In genomic region chr14:103199141-103199540, GRCh38 we compare ENCODE assay signal across 13 cellular contexts.
DNase-seq lines count a peak whose midpoint lies in the region; ATAC-seq and TF ChIP-seq lines count a peak whose summit lies in the region.
"Had no signal": no experiment of that assay in that cellular context is flagged by ENCODE, and none has a peak within 500 bp of the region (broad histone marks: within the 10 kb centered on the region; RNA-seq: fewer than 3 reads in every experiment).

No MANE protein-coding gene starts in this region.

- POLR2A ChIA-PET in Caco-2 (lab: Charles Lee), result no interaction called here

- peaks cover 9% of the 10 kb centered on the region for H3F3A ChIP-seq in smooth muscle cell (ENCODE audit: low read depth)

- H3K9me3 Mint-ChIP-seq in endodermal cell, result peaks cover 40% of the 10 kb centered on the region
- peaks cover 26% of the 10 kb centered on the region for H3K9me3 Mint-ChIP-seq in Caco-2 (ENCODE audit: unreplicated experiment)

- H3K27me3 ChIP-seq in endodermal cell (ENCODE audit: control insufficient read depth, insufficient read depth, low read length, poor library complexity, severe bottlenecking) (no peaks in the 10 kb centered on the region), smooth muscle cell (ENCODE audit: low read depth) (no peaks in the 10 kb centered on the region), Caco-2 (replicated peaks; ENCODE audit: control insufficient read depth, insufficient read depth, low read length) (no peaks in the 10 kb centered on the region)
- H3K27me3 ChIP-seq: BE2C had no signal

- no peaks in the 10 kb centered on the region for H3K4me1 Mint-ChIP-seq in endodermal cell
- no peaks in the 10 kb centered on the region for H3K4me1 Mint-ChIP-seq in Caco-2 (ENCODE audit: low read depth, unreplicated experiment)
- H3K4me1 Mint-ChIP-seq: naive thymus-derived CD8-positive, alpha-beta T cell had no signal

- H3K36me3 Mint-ChIP-seq in endodermal cell (ENCODE audit: low read depth) (no peaks in the 10 kb centered on the region), Caco-2 (ENCODE audit: insufficient read depth, unreplicated experiment) (no peaks in the 10 kb centered on the region)

- ATAC-seq in left lobe of liver, result peak; percentile 11
- ATAC-seq: activated CD4-positive, CD25-positive, alpha-beta regulatory T cell treated with anti-CD3 and anti-CD28 coated beads, Interleukin-2, amount 50 U/mL, for 24 hours; naive thymus-derived CD8-positive, alpha-beta T cell; SK-N-SH treated with all-trans-retinoic acid at 6 μM for 48 hours had no signal

- H3K9ac ChIP-seq in endodermal cell (ENCODE audit: extremely low read depth, low read length, poor library complexity, severe bottlenecking) (no peak overlapping the region), smooth muscle cell (ENCODE audit: low read depth) (peak overlapping the region; percentile 33)

- H3K79me2 ChIP-seq in smooth muscle cell (ENCODE audit: low read depth), result no peaks in the 10 kb centered on the region

- H2AFZ ChIP-seq in smooth muscle cell (ENCODE audit: low read depth), result peak overlapping the region; percentile 9

- H3K4me3 ChIP-seq in endodermal cell (ENCODE audit: low read length), result no peak overlapping the region
- no peak overlapping the region for H3K4me3 ChIP-seq in smooth muscle cell
- H3K4me3 ChIP-seq in Caco-2 (ENCODE audit: low read depth, low read length), result no peak overlapping the region

- H3K4me3 Mint-ChIP-seq in endodermal cell, result no peak overlapping the region
- no peak overlapping the region for H3K4me3 Mint-ChIP-seq in Caco-2 (ENCODE audit: unreplicated experiment)
- H3K4me3 Mint-ChIP-seq: naive thymus-derived CD8-positive, alpha-beta T cell had no signal

- DNase-seq in EH (ENCODE audit: low read depth) (peak; percentile 71), endodermal cell (peak; percentile 0), left lobe of liver (ENCODE audit: low spot score) (no peak), smooth muscle cell (lab: John Stamatoyannopoulos, UW; ENCODE audit: unreplicated experiment) (no peak), Caco-2 (no peak), nucleus accumbens (lab: John Stamatoyannopoulos, UW) (no peak), GF-D8 (lab: John Stamatoyannopoulos, UW) (no peak), NCI-H526 (lab: John Stamatoyannopoulos, UW) (no peak)
- DNase-seq: BE2C; naive thymus-derived CD8-positive, alpha-beta T cell; NCI-H187 treated with DMSO at 0.1 percent for 48 hours had no signal

- H4K20me1 ChIP-seq in smooth muscle cell (ENCODE audit: low read depth), result no peaks in the 10 kb centered on the region

- no TSS peak for BruUV-seq in Caco-2 (replicated peaks; lab: Mats Ljungman, UMichigan)

- no peaks in the 10 kb centered on the region for H3K36me3 ChIP-seq in endodermal cell (ENCODE audit: control insufficient read depth, insufficient read depth, low read length)
- H3K36me3 ChIP-seq in smooth muscle cell (ENCODE audit: low read depth), result no peaks in the 10 kb centered on the region
- H3K36me3 ChIP-seq in Caco-2 (ENCODE audit: control insufficient read depth, insufficient read depth, low read length), result no peaks in the 10 kb centered on the region
- H3K36me3 ChIP-seq: BE2C had no signal

- peaks cover 14% of the 10 kb centered on the region for H3K27me3 Mint-ChIP-seq in endodermal cell (ENCODE audit: insufficient read depth)
- H3K27me3 Mint-ChIP-seq in Caco-2 (ENCODE audit: insufficient read depth, unreplicated experiment), result no peaks in the 10 kb centered on the region

- H3K27ac ChIP-seq in endodermal cell (ENCODE audit: low read depth, low read length) (no peak overlapping the region), smooth muscle cell (ENCODE audit: low read depth) (peak overlapping the region; percentile 85)

- H3K27ac Mint-ChIP-seq in endodermal cell (no peak overlapping the region), Caco-2 (ENCODE audit: unreplicated experiment) (no peak overlapping the region)
- H3K27ac Mint-ChIP-seq: naive thymus-derived CD8-positive, alpha-beta T cell had no signal

- H3K4me2 ChIP-seq in smooth muscle cell, result peak overlapping the region; percentile 50

- intact Hi-C loops in Caco-2 (cut with micrococcal nuclease; ENCODE audit: unreplicated experiment), result no loop called here

- H3K4me1 ChIP-seq in endodermal cell (ENCODE audit: control insufficient read depth, insufficient read depth, low read length), result no peaks in the 10 kb centered on the region
- H3K4me1 ChIP-seq in smooth muscle cell (ENCODE audit: low read depth), result peaks cover 7% of the 10 kb centered on the region
- H3K4me1 ChIP-seq in Caco-2, result no peaks in the 10 kb centered on the region

- CTCF ChIA-PET in Caco-2 (lab: Charles Lee), result no interaction called here

- TF ChIP-seq CTCF in endodermal cell (conservative IDR thresholded peaks at IDR 0.05), result no peak
- no peak for TF ChIP-seq CTCF in smooth muscle cell (IDR thresholded peaks at IDR 0.05; ENCODE audit: borderline replicate concordance, insufficient read depth, poor library complexity, severe bottlenecking)
- no peak for TF ChIP-seq CTCF in Caco-2 (IDR thresholded peaks at IDR 0.05; ENCODE audit: insufficient read depth in 1 of 2, low read depth in 1 of 2, low read length in 1 of 2, severe bottlenecking in 1 of 2, unreplicated experiment in 1 of 2)

- H3K9me3 ChIP-seq in endodermal cell (ENCODE audit: control insufficient read depth, low read length) (peaks cover 29% of the 10 kb centered on the region), smooth muscle cell (replicated peaks; ENCODE audit: low read depth) (no peaks in the 10 kb centered on the region), Caco-2 (peaks cover 19% of the 10 kb centered on the region)

- WGBS in endodermal cell (ENCODE audit: insufficient coverage in 1 of 2, insufficient read length in 1 of 2), 2 experiments, result 87 to 94% methylated on average over 5 to 6 of the region's 6 CpGs
- 38% methylated on average over 6 of the region's 6 CpGs for WGBS in smooth muscle cell (ENCODE audit: low lambda C conversion rate)

Comparison
In these comparisons a context has a peak if more than half of its experiments do, and no peak if none do; other contexts are left out.
1. DNase-seq: peak in EH (single experiment) and endodermal cell (single experiment); none in left lobe of liver (single experiment), smooth muscle cell (single experiment), Caco-2 (0 of 2), nucleus accumbens (0 of 56), GF-D8 (single experiment) and NCI-H526 (0 of 2).